In genomic region chr21:45363921-45364463, GRCh38 we compare ENCODE assay signal across 8 cellular contexts. TPM values are rescaled to one million over a fixed set of nuclear protein-coding genes. Genes with fewer than 3 reads are reported as not detected.
A peak's percentile ranks its signal among the peaks of the same experiment; 100 is the strongest.
DNase-seq lines count a peak whose midpoint lies in the region; ATAC-seq and TF ChIP-seq lines count a peak whose summit lies in the region.

No MANE protein-coding gene starts in this region.

- no peaks in the 10 kb centered on the region for H3K9me3 Mint-ChIP-seq in activated naive CD8-positive, alpha-beta T cell treated with anti-CD3 and anti-CD28 coated beads, Interleukin-2, amount 50 U/mL, for 24 hours

- intact Hi-C loops in Right ventricle myocardium superior (cut with DNase I) (no loop called here), prostate gland (cut with DNase I) (loop anchor here (5.0 kb wide), 1 partner anchor 57 kb away; no protein-coding TSS in a partner anchor)

- no peaks in the 10 kb centered on the region for H3K4me1 ChIP-seq in prostate gland (replicated peaks)

- H3K27me3 Mint-ChIP-seq in activated naive CD8-positive, alpha-beta T cell treated with anti-CD3 and anti-CD28 coated beads, Interleukin-2, amount 50 U/mL, for 24 hours: peaks cover 13% of the 10 kb centered on the region

- peaks cover 10% of the 10 kb centered on the region for H3K4me1 Mint-ChIP-seq in activated naive CD8-positive, alpha-beta T cell treated with anti-CD3 and anti-CD28 coated beads, Interleukin-2, amount 50 U/mL, for 24 hours

- no peak for TF ChIP-seq CTCF in prostate gland (IDR thresholded peaks at IDR 0.05)

- no peaks in the 10 kb centered on the region for H3K27me3 ChIP-seq in prostate gland (replicated peaks; ENCODE audit: insufficient read depth)

- no peak overlapping the region for H3K4me3 ChIP-seq in prostate gland

- H3K27ac Mint-ChIP-seq in activated naive CD8-positive, alpha-beta T cell treated with anti-CD3 and anti-CD28 coated beads, Interleukin-2, amount 50 U/mL, for 24 hours: peak overlapping the region; percentile 62

- no peaks in the 10 kb centered on the region for H3K36me3 ChIP-seq in prostate gland

- H3K36me3 Mint-ChIP-seq in activated naive CD8-positive, alpha-beta T cell treated with anti-CD3 and anti-CD28 coated beads, Interleukin-2, amount 50 U/mL, for 24 hours (ENCODE audit: low read depth): no peaks in the 10 kb centered on the region

- no peak overlapping the region for H3K4me3 Mint-ChIP-seq in activated naive CD8-positive, alpha-beta T cell treated with anti-CD3 and anti-CD28 coated beads, Interleukin-2, amount 50 U/mL, for 24 hours

- H3K9me3 ChIP-seq in prostate gland: no peaks in the 10 kb centered on the region

- no peak for TF ChIP-seq POLR2A in prostate gland (IDR thresholded peaks at IDR 0.05)

- 25% methylated on average over 17 of the region's 18 CpGs for WGBS in prostate gland

- peak overlapping the region; percentile 74 to 77 for H3K27ac ChIP-seq in prostate gland

- peak; percentile 96 for DNase-seq in COLO829 (ENCODE audit: low spot score)
- DNase-seq in NCI-H446 treated with DMSO at 0.1 percent for 48 hours (lab: John Stamatoyannopoulos, UW): peak; percentile 63
- peak; percentile 45 for DNase-seq in activated naive CD8-positive, alpha-beta T cell treated with anti-CD3 and anti-CD28 coated beads, Interleukin-2, amount 50 U/mL, for 24 hours
- DNase-seq in Right ventricle myocardium superior: peak; percentile 89
- DNase-seq in prostate gland (ENCODE audit: low spot score): peak; percentile 48

- ATAC-seq in activated naive CD8-positive, alpha-beta T cell treated with anti-CD3 and anti-CD28 coated beads, Interleukin-2, amount 50 U/mL, for 24 hours: peak; percentile 73
- peak; percentile 86 for ATAC-seq in Right ventricle myocardium superior (ENCODE audit: poor library complexity)
- ATAC-seq in HG03196 (IDR thresholded peaks at IDR 0.05; ENCODE audit: unreplicated experiment): no peak
- no peak for ATAC-seq in HG02759 (IDR thresholded peaks at IDR 0.05; ENCODE audit: unreplicated experiment)
- no peak for ATAC-seq in HG03097 (IDR thresholded peaks at IDR 0.05; ENCODE audit: low FRiP score, unreplicated experiment)

RNA-seq across cellular contexts. Expression of gene COL18A1, which starts 41.0 kb away (rescaled TPM):
- total RNA-seq in Right ventricle myocardium superior (44.2 TPM), prostate gland (100 to 1,000 TPM in 1 of 2 donors, 10 to 100 TPM in 1; 56.2 to 229 TPM)

Comparison
In these comparisons a context has a peak if more than half of its experiments do, and no peak if none do; other contexts are left out.
1. DNase-seq: peak in every context shown above with its lines; median percentile 96 in COLO829; 89 in Right ventricle myocardium superior; 63 in NCI-H446 treated with DMSO at 0.1 percent for 48 hours; 48 in prostate gland; 45 in activated naive CD8-positive, alpha-beta T cell treated with anti-CD3 and anti-CD28 coated beads, Interleukin-2, amount 50 U/mL, for 24 hours.
2. ATAC-seq: peak in activated naive CD8-positive, alpha-beta T cell treated with anti-CD3 and anti-CD28 coated beads, Interleukin-2, amount 50 U/mL, for 24 hours (single experiment) and Right ventricle myocardium superior (single experiment); none in HG03196 (single experiment), HG02759 (single experiment) and HG03097 (single experiment).